Comparison of ENCODE assay signal across 15 cellular contexts in the genomic region with DNA sequence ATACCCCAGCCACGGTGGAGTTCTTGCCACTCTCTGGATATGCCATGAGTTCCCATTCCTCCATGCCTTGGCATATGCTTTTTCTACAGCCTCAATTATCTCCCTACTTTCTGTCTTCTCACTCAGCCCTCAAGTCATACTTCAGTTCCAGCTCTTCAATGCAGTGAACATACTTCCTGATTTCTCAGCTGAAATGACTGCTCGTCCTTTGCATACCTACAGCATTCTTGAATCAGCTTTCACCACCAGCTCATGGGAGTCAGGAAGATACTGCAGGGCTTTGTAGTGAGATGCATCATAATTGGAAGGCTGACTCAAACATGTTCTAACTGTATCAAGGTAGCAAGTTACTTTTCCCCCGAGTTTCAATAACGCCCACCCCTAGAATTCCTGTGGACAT.
DNase-seq lines count a peak whose midpoint lies in the region; ATAC-seq and TF ChIP-seq lines count a peak whose summit lies in the region.
"Had no signal": no experiment of that assay in that cellular context is flagged by ENCODE, and none has a peak within 500 bp of the region (broad histone marks: within the 10 kb centered on the region; RNA-seq: fewer than 3 reads in every experiment).

No MANE protein-coding gene starts in this region.

- no peaks in the 10 kb centered on the region for H3K9me3 ChIP-seq in WERI-Rb-1 (ENCODE audit: severe bottlenecking)
- H3K9me3 ChIP-seq: right lobe of liver had no signal

- no peaks in the 10 kb centered on the region for H3K27me3 ChIP-seq in WERI-Rb-1 (ENCODE audit: insufficient read depth, low read depth, severe bottlenecking)
- H3K27me3 ChIP-seq: right lobe of liver had no signal

- ATAC-seq in GM18870 (IDR thresholded peaks at IDR 0.05; ENCODE audit: unreplicated experiment) (peak; percentile 68), GM21390 (IDR thresholded peaks at IDR 0.05; ENCODE audit: unreplicated experiment) (no peak)
- ATAC-seq: right lobe of liver had no signal

- H3K36me3 ChIP-seq in WERI-Rb-1, result no peaks in the 10 kb centered on the region
- H3K36me3 ChIP-seq: right lobe of liver had no signal

- H3K4me3 ChIP-seq in NB4 (ENCODE audit: low read depth, low read length) (no peak overlapping the region), epithelial cell of esophagus (ENCODE audit: low read length) (no peak overlapping the region), WERI-Rb-1 (ENCODE audit: low read depth, low read length) (no peak overlapping the region)
- H3K4me3 ChIP-seq: right lobe of liver, SK-N-MC had no signal

- TF ChIP-seq CTCF in NB4 (IDR thresholded peaks at IDR 0.05; ENCODE audit: low read depth, low read length) (no peak), epithelial cell of esophagus (IDR thresholded peaks at IDR 0.05; ENCODE audit: insufficient read depth, low read depth, low read length, missing control alignments) (no peak), WERI-Rb-1 (IDR thresholded peaks at IDR 0.05; ENCODE audit: low read depth, low read length) (no peak)

- TF ChIP-seq POLR2A in NB4 (IDR thresholded peaks at IDR 0.05; ENCODE audit: extremely low read depth, insufficient read length), result no peak

- DNase-seq in NB4 (ENCODE audit: low read depth), result peak; percentile 12
- peak; percentile 86 for DNase-seq in epithelial cell of esophagus (ENCODE audit: low read depth)
- DNase-seq in substantia nigra (lab: John Stamatoyannopoulos, UW), result no peak
- no peak for DNase-seq in WERI-Rb-1
- DNase-seq in cerebellar cortex (ENCODE audit: low spot score), result no peak
- DNase-seq: activated CD4-positive, CD25-positive, alpha-beta regulatory T cell treated with anti-CD3 and anti-CD28 coated beads, Interleukin-2, amount 50 U/mL, for 72 hours; activated T-cell treated with anti-CD3 and anti-CD28 coated beads, Interleukin-2, amount 50 U/mL, for 24 hours; anterior cingulate cortex; glutamatergic neuron; NCI-H1436 treated with DMSO at 0.1 percent for 48 hours; NCI-H82; right lobe of liver had no signal

- peak overlapping the region; percentile 5 for H3K27ac ChIP-seq in substantia nigra (ENCODE audit: low read depth, low read length, poor library complexity, severe bottlenecking)
- no peak overlapping the region for H3K27ac ChIP-seq in WERI-Rb-1
- H3K27ac ChIP-seq: right lobe of liver, SK-N-MC had no signal

Comparison
In these comparisons a context has a peak if more than half of its experiments do, and no peak if none do; other contexts are left out.
1. DNase-seq: peak in NB4 (single experiment) and epithelial cell of esophagus (single experiment); none in substantia nigra (0 of 49), WERI-Rb-1 (single experiment) and cerebellar cortex (single experiment).